ENCODE assay signal across 30 cellular contexts in genomic region chr1:53644496-53644895, GRCh38.
DNase-seq lines count a peak whose midpoint lies in the region; ATAC-seq, FAIRE-seq and TF ChIP-seq lines count a peak whose summit lies in the region.
"Had no signal": no experiment of that assay in that cellular context is flagged by ENCODE, and none has a peak within 500 bp of the region (broad histone marks: within the 10 kb centered on the region; RNA-seq: fewer than 3 reads in every experiment).

No MANE protein-coding gene starts in this region.

- H3K79me2 ChIP-seq in HepG2 (ENCODE audit: insufficient read depth, low read length), result no peaks in the 10 kb centered on the region

- H3K9me3 Mint-ChIP-seq in endodermal cell, result no peaks in the 10 kb centered on the region
- H3K9me3 Mint-ChIP-seq: CD4-positive, alpha-beta memory T cell had no signal

- intact Hi-C loops in right lobe of liver (cut with DNase I) (no loop called here), HepG2 (cut with micrococcal nuclease; ENCODE audit: unreplicated experiment) (no loop called here), posterior vena cava (cut with DNase I) (no loop called here), upper lobe of right lung (cut with DNase I) (no loop called here)

- POLR2A ChIA-PET in HepG2 (lab: Yijun Ruan, JAX), result no interaction called here

- H3K9me3 ChIP-seq in right lobe of liver (no peaks in the 10 kb centered on the region), HepG2 (ENCODE audit: low read length) (no peaks in the 10 kb centered on the region), endodermal cell (ENCODE audit: control insufficient read depth, low read length) (no peaks in the 10 kb centered on the region), upper lobe of right lung (no peaks in the 10 kb centered on the region)
- H3K9me3 ChIP-seq: A549; BLaER1 treated with 17β-estradiol and CSF1 and Interleukin-3, amounts not matched to agents 10 nM and 100 nM; Caco-2; SJCRH30 had no signal

- H4K20me1 ChIP-seq in HepG2 (ENCODE audit: insufficient read depth, low read length), result no peaks in the 10 kb centered on the region
- H4K20me1 ChIP-seq: BLaER1 treated with 17β-estradiol and CSF1 and Interleukin-3, amounts not matched to agents 10 nM and 100 nM had no signal

- in situ Hi-C loops in HepG2 (cut with HindIII; ENCODE audit: extremely low pct_ligation_motif_present, low pct_unique_long_range_greater_than_20kb), result no loop called here

- no peaks in the 10 kb centered on the region for H3K27me3 ChIP-seq in right lobe of liver
- H3K27me3 ChIP-seq in HepG2 (ENCODE audit: control insufficient read depth in 1 of 2, insufficient read depth in 2 of 2, low read length in 2 of 2), result peaks cover 0 to 37% of the 10 kb centered on the region in 2 experiments; a peak in 4 of 5 replicates
- no peaks in the 10 kb centered on the region for H3K27me3 ChIP-seq in endodermal cell (ENCODE audit: control insufficient read depth, insufficient read depth, low read length, poor library complexity, severe bottlenecking)
- no peaks in the 10 kb centered on the region for H3K27me3 ChIP-seq in upper lobe of right lung
- H3K27me3 ChIP-seq: BLaER1 treated with 17β-estradiol and CSF1 and Interleukin-3, amounts not matched to agents 10 nM and 100 nM had no signal

- 79% methylated on average over 7 of the region's 7 CpGs for WGBS in right lobe of liver (ENCODE audit: insufficient coverage, low coverage, low lambda C conversion rate, missing lambda C conversion rate)
- WGBS in HepG2 (ENCODE audit: low lambda C conversion rate), result 28% methylated on average over 7 of the region's 7 CpGs
- WGBS in endodermal cell (ENCODE audit: insufficient coverage in 1 of 2, insufficient read length in 1 of 2), 2 experiments, result 80 to 87% methylated on average over 7 of the region's 7 CpGs

- TF ChIP-seq EP300 in HepG2 (IDR thresholded peaks at IDR 0.05; ENCODE audit: low read depth in 2 of 2, low read length in 2 of 2) (no peak), HepG2 (CRISPR knock-in tag; IDR thresholded peaks at IDR 0.05; ENCODE audit: borderline replicate concordance) (no peak)

- H3K36me3 Mint-ChIP-seq in endodermal cell (ENCODE audit: low read depth), result no peaks in the 10 kb centered on the region
- H3K36me3 Mint-ChIP-seq: CD4-positive, alpha-beta memory T cell had no signal

- H3K4me3 ChIP-seq in right lobe of liver (no peak overlapping the region), HepG2 (replicated peaks in 1 of 3; ENCODE audit: insufficient read depth in 1 of 3, low read depth in 2 of 3, low read length in 3 of 3) (no peak overlapping the region), endodermal cell (ENCODE audit: low read length) (no peak overlapping the region), upper lobe of right lung (no peak overlapping the region)
- H3K4me3 ChIP-seq: A549; BLaER1 treated with 17β-estradiol and CSF1 and Interleukin-3, amounts not matched to agents 10 nM and 100 nM; GM12878; K562; SJCRH30 had no signal

- peak in 2 of 3 donors; percentile 15 to 27 for DNase-seq in right lobe of liver
- no peak for DNase-seq in HepG2 (ENCODE audit: low spot score)
- peak; percentile 17 for DNase-seq in endodermal cell
- DNase-seq in posterior vena cava (ENCODE audit: low spot score), result peak; percentile 16
- DNase-seq in upper lobe of right lung, result peak; percentile 40
- no peak for DNase-seq in stimulated activated CD4-positive, alpha-beta T cell treated with anti-CD3 and anti-CD28 coated beads, Interleukin-12 subunit alpha, Interleukin-12 subunit beta, amount 100 ng/mL, for 4 hours
- DNase-seq: AML-193; Caco-2; CD4-positive, alpha-beta memory T cell; Kasumi-1; NCI-H1092 treated with DMSO at 0.1 percent for 48 hours; NCI-H1436; NCI-H187; NCI-H2081 treated with DMSO at 0.1 percent for 48 hours; NCI-H2171; NCI-H226; NCI-H510A; NCI-H69; OCI-M1; SJCRH30 had no signal

- no peak for TF ChIP-seq RAD21 in HepG2 (CRISPR knock-in tag; IDR thresholded peaks at IDR 0.05)

- no peak overlapping the region for H3K27ac Mint-ChIP-seq in endodermal cell
- H3K27ac Mint-ChIP-seq: CD4-positive, alpha-beta memory T cell had no signal

- no TSS peak for BruUV-seq in HepG2 (replicated peaks; lab: Mats Ljungman, UMichigan)

- no peak overlapping the region for H3K4me2 ChIP-seq in HepG2 (ENCODE audit: low read depth, low read length)
- H3K4me2 ChIP-seq: A549 had no signal

- H3K27ac ChIP-seq in right lobe of liver (no peak overlapping the region), HepG2 (ENCODE audit: extremely low read length, insufficient read depth, low read length) (no peak overlapping the region), endodermal cell (ENCODE audit: low read depth, low read length) (no peak overlapping the region), upper lobe of right lung (no peak overlapping the region)
- H3K27ac ChIP-seq: A549; BLaER1 treated with 17β-estradiol and CSF1 and Interleukin-3, amounts not matched to agents 10 nM and 100 nM; SJCRH30 had no signal

- peaks cover 18% of the 10 kb centered on the region for H3K4me1 Mint-ChIP-seq in endodermal cell
- H3K4me1 Mint-ChIP-seq: CD4-positive, alpha-beta memory T cell had no signal

- H3K27me3 Mint-ChIP-seq in endodermal cell (ENCODE audit: insufficient read depth), result peaks cover 6% of the 10 kb centered on the region

- CTCF ChIA-PET in HepG2 (lab: Yijun Ruan, JAX; ENCODE audit: low intra/inter-chr PET ratio, low total read pairs), result no interaction called here

- no peak overlapping the region for H3K9ac ChIP-seq in HepG2 (ENCODE audit: insufficient read depth, low read depth, low read length)
- no peak overlapping the region for H3K9ac ChIP-seq in endodermal cell (ENCODE audit: extremely low read depth, low read length, poor library complexity, severe bottlenecking)
- H3K9ac ChIP-seq: BLaER1 treated with 17β-estradiol and CSF1 and Interleukin-3, amounts not matched to agents 10 nM and 100 nM had no signal

- H3K36me3 ChIP-seq in right lobe of liver, result no peaks in the 10 kb centered on the region
- no peaks in the 10 kb centered on the region for H3K36me3 ChIP-seq in HepG2 (replicated peaks in 1 of 2; ENCODE audit: control insufficient read depth in 1 of 2, insufficient read depth in 2 of 2, low read length in 2 of 2)
- no peaks in the 10 kb centered on the region for H3K36me3 ChIP-seq in endodermal cell (ENCODE audit: control insufficient read depth, insufficient read depth, low read length)
- no peaks in the 10 kb centered on the region for H3K36me3 ChIP-seq in upper lobe of right lung
- H3K36me3 ChIP-seq: BLaER1 treated with 17β-estradiol and CSF1 and Interleukin-3, amounts not matched to agents 10 nM and 100 nM; SJCRH30 had no signal

- no peak for TF ChIP-seq CTCF in right lobe of liver (IDR thresholded peaks at IDR 0.05)
- TF ChIP-seq CTCF in HepG2 (CRISPR knock-in tag; IDR thresholded peaks at IDR 0.05), result no peak
- TF ChIP-seq CTCF in endodermal cell (conservative IDR thresholded peaks at IDR 0.05), result no peak
- no peak for TF ChIP-seq CTCF in upper lobe of right lung (IDR thresholded peaks at IDR 0.05)

- no peak for FAIRE-seq in HepG2 (lab: Jason Lieb, UNC)
- FAIRE-seq: A549, G401.6, GM12878, H1, K562, RCC 7860 had no signal

- no peak overlapping the region for H3K4me3 Mint-ChIP-seq in endodermal cell
- H3K4me3 Mint-ChIP-seq: CD4-positive, alpha-beta memory T cell had no signal

- H2AFZ ChIP-seq in HepG2 (ENCODE audit: low read length), result no peak overlapping the region

- TF ChIP-seq POLR2A in right lobe of liver (IDR thresholded peaks at IDR 0.05), result no peak
- TF ChIP-seq POLR2A in HepG2 (IDR thresholded peaks at IDR 0.05; ENCODE audit: insufficient read depth in 1 of 2, low read depth in 2 of 2, low read length in 2 of 2), result no peak

- ATAC-seq in right lobe of liver (no peak), HepG2 (no peak), upper lobe of right lung (no peak), GM18907 (IDR thresholded peaks at IDR 0.05; ENCODE audit: unreplicated experiment) (no peak), HG03039 (IDR thresholded peaks at IDR 0.05; ENCODE audit: unreplicated experiment) (no peak)
- ATAC-seq: A549, GM12878, K562, SK-N-SH treated with all-trans-retinoic acid at 6 μM for 48 hours had no signal

- H3K4me1 ChIP-seq in right lobe of liver (no peaks in the 10 kb centered on the region), HepG2 (ENCODE audit: insufficient read depth, low read length) (no peaks in the 10 kb centered on the region), endodermal cell (ENCODE audit: control insufficient read depth, insufficient read depth, low read length) (peaks cover 7% of the 10 kb centered on the region), upper lobe of right lung (no peaks in the 10 kb centered on the region)
- H3K4me1 ChIP-seq: A549, Caco-2, SJCRH30 had no signal

TF ChIP-seq in HepG2, 621 proteins besides CTCF, POLR2A, EP300 and RAD21 (continues in another document):
- TF ChIP-seq GTF3A (CRISPR knock-in tag; conservative IDR thresholded peaks at IDR 0.05) (no peak), CHCHD3 (CRISPR knock-in tag; IDR thresholded peaks at IDR 0.05) (no peak), ZNF276 (CRISPR knock-in tag; IDR thresholded peaks at IDR 0.05; ENCODE audit: low read depth) (no peak), SIN3A (IDR thresholded peaks at IDR 0.05; ENCODE audit: borderline replicate concordance, low read depth, low read length) (no peak)

Comparison
In these comparisons a context has a peak if more than half of its experiments do, and no peak if none do; other contexts are left out.
1. DNase-seq: peak in right lobe of liver (2 of 3), endodermal cell (single experiment), posterior vena cava (single experiment) and upper lobe of right lung (single experiment); none in HepG2 (single experiment) and stimulated activated CD4-positive, alpha-beta T cell treated with anti-CD3 and anti-CD28 coated beads, Interleukin-12 subunit alpha, Interleukin-12 subunit beta, amount 100 ng/mL, for 4 hours (single experiment).